ENCODE assay signal across 9 cellular contexts in genomic region chr1:166166400-166166699, GRCh38. TPM values are rescaled to one million over a fixed set of nuclear protein-coding genes. Genes with fewer than 3 reads are reported as not detected.
DNase-seq lines count a peak whose midpoint lies in the region; ATAC-seq and TF ChIP-seq lines count a peak whose summit lies in the region.
"Had no signal": no experiment of that assay in that cellular context is flagged by ENCODE, and none has a peak within 500 bp of the region (broad histone marks: within the 10 kb centered on the region; RNA-seq: fewer than 3 reads in every experiment).

No MANE protein-coding gene starts in this region.

- no peak for TF ChIP-seq CTCF in KMS-11 (conservative IDR thresholded peaks at IDR 0.05; ENCODE audit: low read depth, low read length)
- no peak for TF ChIP-seq CTCF in adrenal gland (IDR thresholded peaks at IDR 0.05)

- H3K4me3 ChIP-seq in KMS-11 (IDR thresholded peaks at IDR 0.05; ENCODE audit: insufficient read depth, low read depth, low read length) (no peak overlapping the region), aorta (ENCODE audit: low read length in 2 of 2) (peak overlapping the region; percentile 73 to 95), adrenal gland (peak overlapping the region in 2 of 4 donors; percentile 35 to 77)

- H3K9me3 Mint-ChIP-seq in stimulated activated naive CD8-positive, alpha-beta T cell treated with anti-CD3 and anti-CD28 coated beads, Interleukin-15, amount 100 ng/mL, for 72 hours: no peaks in the 10 kb centered on the region

- no peak overlapping the region for H3K27ac ChIP-seq in KMS-11
- no peak overlapping the region for H3K27ac ChIP-seq in aorta (ENCODE audit: low read depth in 1 of 2, low read length in 2 of 2)
- no peak overlapping the region for H3K27ac ChIP-seq in adrenal gland

- peaks cover 55% of the 10 kb centered on the region for H3K27me3 Mint-ChIP-seq in stimulated activated naive CD8-positive, alpha-beta T cell treated with anti-CD3 and anti-CD28 coated beads, Interleukin-15, amount 100 ng/mL, for 72 hours

- H3K9me3 ChIP-seq in aorta (ENCODE audit: control insufficient read depth, low read length) (no peaks in the 10 kb centered on the region), adrenal gland (replicated peaks in 1 of 3) (no peaks in the 10 kb centered on the region)

- H3K36me3 ChIP-seq in KMS-11 (ENCODE audit: insufficient read depth): no peaks in the 10 kb centered on the region
- no peaks in the 10 kb centered on the region for H3K36me3 ChIP-seq in aorta (ENCODE audit: control insufficient read depth in 1 of 2, insufficient read depth in 2 of 2, low read length in 1 of 2)
- H3K36me3 ChIP-seq in adrenal gland (replicated peaks in 1 of 2): no peaks in the 10 kb centered on the region

- TF ChIP-seq POLR2A in adrenal gland (IDR thresholded peaks at IDR 0.05): no peak

- no peaks in the 10 kb centered on the region for H4K20me1 ChIP-seq in KMS-11 (ENCODE audit: insufficient read depth)

- H2AFZ ChIP-seq in KMS-11 (ENCODE audit: low read depth): peak overlapping the region; percentile 93

- 0% methylated on average over 22 to 41 of the region's 41 CpGs for WGBS in aorta, 2 donors
- 0 to 1% methylated on average over 36 to 41 of the region's 41 CpGs; no CpG with 5 or more reads in 2 of the 4 donors for WGBS in adrenal gland, 4 donors

- intact Hi-C loops in aorta (cut with DNase I) (no loop called here), adrenal gland (cut with DNase I) (loop anchor here in 1 of 2 donors (10.0 kb wide), 1 partner anchor 232 kb away; no protein-coding TSS in a partner anchor)

- no peak overlapping the region for H3K4me3 Mint-ChIP-seq in stimulated activated naive CD8-positive, alpha-beta T cell treated with anti-CD3 and anti-CD28 coated beads, Interleukin-15, amount 100 ng/mL, for 72 hours

- H3K27me3 ChIP-seq in KMS-11 (ENCODE audit: insufficient read depth, low read depth) (peaks cover 7% of the 10 kb centered on the region), aorta (ENCODE audit: control insufficient read depth in 1 of 2, insufficient read depth in 2 of 2, low read length in 1 of 2) (no peaks in the 10 kb centered on the region), adrenal gland (no peaks in the 10 kb centered on the region)

- no peak overlapping the region for H3K27ac Mint-ChIP-seq in stimulated activated naive CD8-positive, alpha-beta T cell treated with anti-CD3 and anti-CD28 coated beads, Interleukin-15, amount 100 ng/mL, for 72 hours

- H3K4me2 ChIP-seq in KMS-11: no peak overlapping the region

- no peak for DNase-seq in stimulated activated naive CD8-positive, alpha-beta T cell treated with anti-CD3 and anti-CD28 coated beads, Interleukin-15, amount 100 ng/mL, for 72 hours
- DNase-seq in stimulated activated naive CD8-positive, alpha-beta T cell treated with anti-CD3 and anti-CD28 coated beads, Interleukin-15, Interleukin-2, amounts not matched to agents 100 U/mL and 50 U/mL, for 24 hours: no peak
- peak; percentile 44 for DNase-seq in left lobe of liver (ENCODE audit: low spot score)
- DNase-seq in aorta: peak in 1 of 2 donors; percentile 74
- DNase-seq in RKO (ENCODE audit: low spot score): no peak
- DNase-seq in adrenal gland: no peak
- no peak for DNase-seq in AG20443 (ENCODE audit: low spot score)

- peaks cover 47% of the 10 kb centered on the region for H3K4me1 Mint-ChIP-seq in stimulated activated naive CD8-positive, alpha-beta T cell treated with anti-CD3 and anti-CD28 coated beads, Interleukin-15, amount 100 ng/mL, for 72 hours

- H3K9ac ChIP-seq in KMS-11: no peak overlapping the region

- H3K4me1 ChIP-seq in KMS-11 (ENCODE audit: low read depth, poor library complexity, severe bottlenecking) (peaks cover 20% of the 10 kb centered on the region), aorta (ENCODE audit: control insufficient read depth in 1 of 2, insufficient read depth in 2 of 2, low read length in 2 of 2) (no peaks in the 10 kb centered on the region), adrenal gland (replicated peaks in 1 of 2) (peaks cover 13 to 20% of the 10 kb centered on the region in 2 donors)

- ATAC-seq in stimulated activated naive CD8-positive, alpha-beta T cell treated with anti-CD3 and anti-CD28 coated beads, Interleukin-15, amount 100 ng/mL, for 72 hours: peak; percentile 21
- ATAC-seq in stimulated activated naive CD8-positive, alpha-beta T cell treated with anti-CD3 and anti-CD28 coated beads, Interleukin-15, Interleukin-2, amounts not matched to agents 100 U/mL and 50 U/mL, for 24 hours: no peak
- ATAC-seq in left lobe of liver: no peak
- ATAC-seq in aorta (ENCODE audit: low FRiP score): no peak

- H3K79me2 ChIP-seq in KMS-11 (ENCODE audit: insufficient read depth, low read depth): no peaks in the 10 kb centered on the region

RNA-seq across cellular contexts. Expression of gene FAM78B, which starts 0.5 kb away (rescaled TPM):
- total RNA-seq in left lobe of liver (2.0 TPM), aorta (1 to 10 TPM; 1.6 to 3.4 TPM), adrenal gland (1 to 10 TPM in 5 of 8 donors, under 1 TPM in 3; 0.67 to 3.5 (median 1.2) TPM)
- polyA plus RNA-seq in aorta (under 1 TPM; 0.26 to 0.63 TPM), adrenal gland (under 1 TPM; 0.51 to 0.99 (median 0.72) TPM)
- total RNA-seq: endothelial cell of umbilical vein had no signal
